In the genomic region with DNA sequence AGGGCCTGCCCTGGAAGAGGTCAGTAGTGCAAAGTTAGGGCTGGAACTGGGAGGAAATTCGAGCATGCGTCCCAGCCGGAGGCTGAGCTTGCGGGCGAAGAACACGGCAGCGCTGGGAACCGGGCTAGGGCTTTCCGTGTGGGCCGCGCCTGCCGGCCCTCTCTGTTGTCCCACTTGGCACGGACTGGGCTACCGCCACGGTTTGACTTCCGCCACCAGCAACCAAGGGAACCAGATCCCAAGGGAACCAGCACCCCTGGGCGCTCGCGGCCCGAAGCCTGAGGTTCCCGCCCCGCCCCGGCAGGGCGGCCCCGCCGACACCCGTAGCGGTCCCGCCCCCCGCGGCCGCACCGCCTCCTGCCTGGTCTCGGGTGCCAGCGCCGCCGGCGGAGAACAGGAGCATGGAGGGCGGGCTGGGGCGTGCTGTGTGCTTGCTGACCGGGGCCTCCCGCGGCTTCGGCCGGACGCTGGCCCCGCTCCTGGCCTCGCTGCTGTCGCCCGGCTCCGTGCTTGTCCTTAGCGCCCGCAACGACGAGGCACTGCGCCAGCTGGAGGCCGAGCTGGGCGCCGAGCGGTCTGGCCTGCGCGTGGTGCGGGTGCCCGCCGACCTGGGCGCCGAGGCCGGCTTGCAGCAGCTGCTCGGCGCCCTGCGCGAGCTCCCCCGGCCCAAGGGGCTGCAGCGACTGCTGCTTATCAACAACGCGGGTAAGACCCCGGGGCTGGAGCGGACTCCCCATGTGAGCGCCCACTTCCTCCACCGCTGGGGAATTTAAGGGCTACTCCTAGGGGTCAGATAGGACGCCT, we compare ENCODE assay signal across 8 cellular contexts. TPM values are rescaled to one million over a fixed set of nuclear protein-coding genes. Genes with fewer than 3 reads are reported as not detected.
DNase-seq lines count a peak whose midpoint lies in the region; ATAC-seq and TF ChIP-seq lines count a peak whose summit lies in the region.

TSS of gene SPR (plus strand) at position 377 of the 804 bp plus-strand sequence. CDS start at position 402, 25 bp downstream.

- CTCF ChIA-PET in activated naive CD4-positive, alpha-beta T cell treated with anti-CD3 and anti-CD28 coated beads, Interleukin-2, amount 10 ng/mL, durations not matched to agents 7 days and 5 days (lab: Charles Lee) = interaction anchor here (0.8 to 3.1 kb wide), 23 partner anchors 8 to 1341 kb away, joined by 3 to 13 read pairs (median 3); no protein-coding TSS in a partner anchor

- no peak within 1 kb of the TSS for H2BK12ac ChIP-seq in neuronal stem cell (ENCODE audit: low read length)

- no peaks in the 10 kb centered on the region for H3K36me3 Mint-ChIP-seq in activated naive CD4-positive, alpha-beta T cell treated with anti-CD3 and anti-CD28 coated beads, Interleukin-2, amount 10 ng/mL, durations not matched to agents 7 days and 5 days

- H2BK15ac ChIP-seq in neuronal stem cell (ENCODE audit: low read length) = peak within 1 kb of the TSS; percentile 81

- no peaks in the 10 kb centered on the region for H3K4me1 ChIP-seq in DOHH2 (ENCODE audit: control insufficient read depth, low read length)
- H3K4me1 ChIP-seq in RWPE2 (ENCODE audit: insufficient read depth, poor library complexity, severe bottlenecking) = no peaks in the 10 kb centered on the region
- peaks cover 3 to 4% of the 10 kb centered on the region in 2 donors for H3K4me1 ChIP-seq in neuronal stem cell (ENCODE audit: control insufficient read depth in 2 of 2, insufficient read depth in 1 of 2, low read depth in 1 of 2, low read length in 2 of 2)
- H3K4me1 ChIP-seq in tibial artery = peaks cover 0 to 30% (median 14%) of the 10 kb centered on the region in 4 donors

- H3K36me3 ChIP-seq in DOHH2 (ENCODE audit: control insufficient read depth, low read length) (no peaks in the 10 kb centered on the region), RWPE2 (ENCODE audit: low read depth) (no peaks in the 10 kb centered on the region), neuronal stem cell (replicated peaks in 1 of 2; ENCODE audit: control insufficient read depth in 2 of 2, insufficient read depth in 2 of 2, low read length in 2 of 2) (no peaks in the 10 kb centered on the region), tibial artery (peaks cover 0 to 17% (median 16%) of the 10 kb centered on the region in 3 donors)

- H4K91ac ChIP-seq in neuronal stem cell (ENCODE audit: low read depth, low read length, poor library complexity) = no peak within 1 kb of the TSS

- no peaks in the 10 kb centered on the region for H3F3A ChIP-seq in DOHH2 (ENCODE audit: control insufficient read depth, insufficient read depth)

- peak within 1 kb of the TSS; percentile 67 for H3K4me2 ChIP-seq in DOHH2 (ENCODE audit: low read length)
- H3K4me2 ChIP-seq in neuronal stem cell (ENCODE audit: insufficient read depth, low read length, poor library complexity, severe bottlenecking) = peak within 1 kb of the TSS; percentile 99

- peak within 1 kb of the TSS; percentile 83 for H3K18ac ChIP-seq in neuronal stem cell (ENCODE audit: low read length)

- H2AFZ ChIP-seq in neuronal stem cell (ENCODE audit: low read length) = peak within 1 kb of the TSS; percentile 95

- H3K27me3 Mint-ChIP-seq in activated naive CD4-positive, alpha-beta T cell treated with anti-CD3 and anti-CD28 coated beads, Interleukin-2, amount 10 ng/mL, durations not matched to agents 7 days and 5 days = peaks cover 76% of the 10 kb centered on the region

- TF ChIP-seq CTCF in DOHH2 (IDR thresholded peaks at IDR 0.05; ENCODE audit: low read depth, low read length, poor library complexity, severe bottlenecking) = no peak
- no peak for TF ChIP-seq CTCF in RWPE2 (IDR thresholded peaks at IDR 0.05; ENCODE audit: poor library complexity, severe bottlenecking)
- no peak for TF ChIP-seq CTCF in tibial artery (IDR thresholded peaks at IDR 0.05)

- H2AK5ac ChIP-seq in neuronal stem cell (ENCODE audit: low read depth, low read length) = no peak within 1 kb of the TSS

- no peak within 1 kb of the TSS for H4K8ac ChIP-seq in neuronal stem cell (ENCODE audit: low read depth, low read length)

- DNase-seq in HuH-7 (ENCODE audit: low spot score) (peak; percentile 81), RWPE2 (ENCODE audit: low spot score) (no peak), germinal center (ENCODE audit: low spot score) (peak; percentile 71), neuronal stem cell (ENCODE audit: low spot score) (no peak), tibial artery (peak; percentile 83 to 88)
- DNase-seq in activated naive CD4-positive, alpha-beta T cell treated with anti-CD3 and anti-CD28 coated beads, Interleukin-2, amount 10 ng/mL, durations not matched to agents 7 days and 5 days = peak; percentile 68

- H2BK120ac ChIP-seq in neuronal stem cell (ENCODE audit: low read depth, low read length) = peak within 1 kb of the TSS; percentile 18

- H3K4me3 Mint-ChIP-seq in activated naive CD4-positive, alpha-beta T cell treated with anti-CD3 and anti-CD28 coated beads, Interleukin-2, amount 10 ng/mL, durations not matched to agents 7 days and 5 days = peak within 1 kb of the TSS; percentile 66

- no peaks in the 10 kb centered on the region for H3K9me2 ChIP-seq in DOHH2 (replicated peaks; ENCODE audit: control insufficient read depth, low read length)

- H2BK5ac ChIP-seq in neuronal stem cell (ENCODE audit: low read length) = no peak within 1 kb of the TSS

- WGBS in neuronal stem cell (ENCODE audit: extremely low coverage in 2 of 2, insufficient read length in 2 of 2, insufficient replicate concordance in 1 of 2), 2 donors = no CpG with 5 or more reads among the region's 81 CpGs

- H3K14ac ChIP-seq in neuronal stem cell (ENCODE audit: low read length) = no peak within 1 kb of the TSS

- H3K4me3 ChIP-seq in DOHH2 (ENCODE audit: low read length) (peak within 1 kb of the TSS; percentile 47), RWPE2 (ENCODE audit: severe bottlenecking) (peak within 1 kb of the TSS; percentile 45), neuronal stem cell (ENCODE audit: low read length in 2 of 2) (peak within 1 kb of the TSS; percentile 47 to 81), tibial artery (peak within 1 kb of the TSS; percentile 73 to 77)

- H3K79me1 ChIP-seq in neuronal stem cell (ENCODE audit: low read depth, low read length) = no peaks in the 10 kb centered on the region

- no peaks in the 10 kb centered on the region for H3K9me3 ChIP-seq in DOHH2 (ENCODE audit: control insufficient read depth, insufficient read depth, low read length)
- H3K9me3 ChIP-seq in RWPE2 (ENCODE audit: severe bottlenecking) = no peaks in the 10 kb centered on the region
- no peaks in the 10 kb centered on the region for H3K9me3 ChIP-seq in neuronal stem cell (replicated peaks in 1 of 2; ENCODE audit: control insufficient read depth in 2 of 2, insufficient read depth in 1 of 2, low read depth in 1 of 2, low read length in 2 of 2)
- H3K9me3 ChIP-seq in tibial artery = no peaks in the 10 kb centered on the region

- H3K4me1 Mint-ChIP-seq in activated naive CD4-positive, alpha-beta T cell treated with anti-CD3 and anti-CD28 coated beads, Interleukin-2, amount 10 ng/mL, durations not matched to agents 7 days and 5 days = peaks cover 8% of the 10 kb centered on the region

- H3K27ac ChIP-seq in DOHH2 (ENCODE audit: low read depth, low read length) (no peak within 1 kb of the TSS), RWPE2 (ENCODE audit: poor library complexity, severe bottlenecking) (peak within 1 kb of the TSS; percentile 48), neuronal stem cell (replicated peaks; ENCODE audit: low read length) (no peak within 1 kb of the TSS), tibial artery (peak within 1 kb of the TSS; percentile 87 to 93)

- ATAC-seq in GM21528 (IDR thresholded peaks at IDR 0.05; ENCODE audit: low FRiP score, unreplicated experiment) (peak; percentile 89), RWPE2 (ENCODE audit: low read depth) (peak; percentile 78)

- H4K20me1 ChIP-seq in DOHH2 (ENCODE audit: control insufficient read depth, insufficient read depth, low read depth, low read length) = no peaks in the 10 kb centered on the region

- intact Hi-C loops in tibial artery (cut with DNase I; ENCODE audit: low total_unique reads) = no loop called here

- no peaks in the 10 kb centered on the region for H3K9me3 Mint-ChIP-seq in activated naive CD4-positive, alpha-beta T cell treated with anti-CD3 and anti-CD28 coated beads, Interleukin-2, amount 10 ng/mL, durations not matched to agents 7 days and 5 days

- no peak within 1 kb of the TSS for H3K27ac Mint-ChIP-seq in activated naive CD4-positive, alpha-beta T cell treated with anti-CD3 and anti-CD28 coated beads, Interleukin-2, amount 10 ng/mL, durations not matched to agents 7 days and 5 days

- H3K79me2 ChIP-seq in DOHH2 (ENCODE audit: control insufficient read depth, low read length) = no peaks in the 10 kb centered on the region

- H3K4ac ChIP-seq in neuronal stem cell (ENCODE audit: low read length) = no peak within 1 kb of the TSS

- peaks cover 19% of the 10 kb centered on the region for H3K27me3 ChIP-seq in DOHH2 (ENCODE audit: control insufficient read depth, low read length)
- no peaks in the 10 kb centered on the region for H3K27me3 ChIP-seq in RWPE2 (ENCODE audit: insufficient read depth, poor library complexity, severe bottlenecking)
- H3K27me3 ChIP-seq in neuronal stem cell (ENCODE audit: control insufficient read depth in 3 of 3, insufficient read depth in 3 of 3, low read depth in 1 of 3, low read length in 3 of 3) = peaks cover 0 to 30% (median 16%) of the 10 kb centered on the region in 3 experiments
- H3K27me3 ChIP-seq in tibial artery = no peaks in the 10 kb centered on the region

- H3K23ac ChIP-seq in neuronal stem cell (ENCODE audit: low read depth, low read length, poor library complexity) = peak within 1 kb of the TSS; percentile 89

- peak within 1 kb of the TSS; percentile 89 for H3K9ac ChIP-seq in neuronal stem cell (ENCODE audit: low read depth, low read length, poor library complexity)

RNA-seq across cellular contexts. Expression of gene SPR, which starts in this region (rescaled TPM):
- polyA plus RNA-seq in neuronal stem cell (2013, experiment 1 of 2) = 3.7 TPM
- polyA plus RNA-seq in neuronal stem cell (2013, experiment 2 of 2) = 4.0 TPM

Comparison
In these comparisons a context has a peak if more than half of its experiments do, and no peak if none do; other contexts are left out.
1. H3K27ac ChIP-seq: peak in RWPE2 (single experiment) and tibial artery (2 of 2); none in DOHH2 (single experiment) and neuronal stem cell (single experiment).
2. DNase-seq: peak in HuH-7 (single experiment), activated naive CD4-positive, alpha-beta T cell treated with anti-CD3 and anti-CD28 coated beads, Interleukin-2, amount 10 ng/mL, durations not matched to agents 7 days and 5 days (single experiment), germinal center (single experiment) and tibial artery (2 of 2); none in RWPE2 (single experiment) and neuronal stem cell (single experiment).
3. Peak in every context shown above with its lines, with median percentiles within 50 percentile points of each other: H3K4me3 ChIP-seq.